28 cellular contexts compared by ENCODE assay signal in the genomic region with DNA sequence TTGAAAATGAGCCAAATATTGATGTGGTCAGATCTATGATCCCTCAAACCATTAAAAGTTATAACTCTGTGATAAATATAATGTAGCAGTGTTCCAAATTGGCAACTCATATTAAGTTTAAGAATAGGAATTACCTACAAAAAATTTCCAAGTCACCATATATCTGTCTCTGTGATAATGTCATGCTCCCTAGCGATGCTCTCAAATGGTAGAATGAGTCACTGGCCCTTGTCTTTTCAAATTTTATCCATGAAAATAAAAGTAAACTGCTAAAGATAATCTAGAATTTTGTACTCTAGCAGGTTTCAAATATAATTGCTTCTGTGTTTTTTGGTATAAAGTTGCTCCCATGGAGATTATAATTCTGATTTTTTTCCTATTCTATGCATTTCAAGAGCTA.
"Had no signal": no experiment of that assay in that cellular context is flagged by ENCODE, and none has a peak within 500 bp of the region (broad histone marks: within the 10 kb centered on the region; RNA-seq: fewer than 3 reads in every experiment).

No MANE protein-coding gene starts in this region.

- H3K27ac ChIP-seq: brain microvascular endothelial cell, colonic mucosa, WERI-Rb-1 had no signal

- H3K4me1 Mint-ChIP-seq: activated T-helper 17 cell treated with anti-CD3 and anti-CD28 coated beads, Interleukin-2, amount 50 U/mL, for 72 hours; T-helper 17 cell had no signal

- H3K4me1 ChIP-seq: colonic mucosa had no signal

- H3K4me3 ChIP-seq: colonic mucosa had no signal

- H3K9me3 ChIP-seq: colonic mucosa had no signal

- H3K4me3 Mint-ChIP-seq: activated B cell treated with CpG ODN at 0.5 μM for 24 hours; activated CD8-positive, alpha-beta T cell treated with anti-CD3 and anti-CD28 coated beads for 36 hours; activated naive CD8-positive, alpha-beta T cell; activated T-cell treated with anti-CD3 and anti-CD28 coated beads, Interleukin-2, amount 50 U/mL, for 4 hours; activated T-helper 17 cell treated with anti-CD3 and anti-CD28 coated beads, Interleukin-2, amount 50 U/mL, for 72 hours; T-helper 17 cell; T-helper 2 cell treated with Interferon-gamma antibody and Interleukin-4, amounts not matched to agents 5 μg/mL and 100 μg/mL, for 36 hours had no signal

- ATAC-seq: activated CD4-positive, CD25-positive, alpha-beta regulatory T cell treated with anti-CD3 and anti-CD28 coated beads, Interleukin-2, amount 50 U/mL, for 24 hours; activated CD8-positive, alpha-beta T cell treated with anti-CD3 and anti-CD28 coated beads for 36 hours; activated T-cell treated with anti-CD3 and anti-CD28 coated beads, Interleukin-2, amount 50 U/mL, for 4 hours; activated T-helper 17 cell treated with anti-CD3 and anti-CD28 coated beads, Interleukin-2, amount 50 U/mL, for 72 hours; esophagus mucosa; T-helper 17 cell had no signal

- DNase-seq: activated B cell treated with CpG ODN at 0.5 μM for 24 hours; activated CD4-positive, alpha-beta T cell treated with anti-CD3 and anti-CD28 coated beads for 48 hours; activated CD4-positive, alpha-beta T cell treated with anti-CD3 and anti-CD28 coated beads, Interleukin-2, amount 50 U/mL, for 1 hour; activated CD4-positive, alpha-beta T cell treated with anti-CD3 and anti-CD28 coated beads, Interleukin-2, amount 50 U/mL, for 48 hours; activated CD8-positive, alpha-beta memory T cell treated with anti-CD3 and anti-CD28 coated beads for 24 hours; activated CD8-positive, alpha-beta T cell treated with anti-CD3 and anti-CD28 coated beads for 36 hours; activated effector memory CD4-positive, alpha-beta T cell treated with Interleukin-2 at 50 U/mL for 16 hours; activated gamma-delta T cell treated with Interleukin-2 at 50 U/mL for 16 hours; activated naive CD4-positive, alpha-beta T cell treated with anti-CD3 and anti-CD28 coated beads, Interleukin-2, amount 50 U/mL, for 16 hours; activated naive CD4-positive, alpha-beta T cell treated with Interleukin-2 at 50 U/mL for 16 hours; activated T-cell treated with anti-CD3 and anti-CD28 coated beads, Interleukin-2, amount 50 U/mL, for 4 hours; amniotic stem cell; anterior cingulate cortex; brain microvascular endothelial cell; caudate nucleus; colonic mucosa; effector CD8-positive, alpha-beta T cell; foreskin fibroblast; glutamatergic neuron; T-helper 1 cell; T-helper 17 cell; T1000; WERI-Rb-1 had no signal

- H3K27me3 ChIP-seq: brain microvascular endothelial cell, colonic mucosa had no signal

- H3K27me3 Mint-ChIP-seq: activated B cell treated with CpG ODN at 0.5 μM for 24 hours; activated CD8-positive, alpha-beta T cell treated with anti-CD3 and anti-CD28 coated beads for 36 hours; activated naive CD8-positive, alpha-beta T cell; activated T-helper 17 cell treated with anti-CD3 and anti-CD28 coated beads, Interleukin-2, amount 50 U/mL, for 72 hours; T-helper 17 cell had no signal

- H3K27ac Mint-ChIP-seq: activated B cell treated with CpG ODN at 0.5 μM for 24 hours; activated CD8-positive, alpha-beta T cell treated with anti-CD3 and anti-CD28 coated beads for 36 hours; activated naive CD8-positive, alpha-beta T cell; activated T-helper 17 cell treated with anti-CD3 and anti-CD28 coated beads, Interleukin-2, amount 50 U/mL, for 72 hours; T-helper 17 cell; T-helper 2 cell treated with Interferon-gamma antibody and Interleukin-4, amounts not matched to agents 5 μg/mL and 100 μg/mL, for 36 hours had no signal

- H3K9me3 Mint-ChIP-seq: activated B cell treated with CpG ODN at 0.5 μM for 24 hours; activated CD8-positive, alpha-beta T cell treated with anti-CD3 and anti-CD28 coated beads for 36 hours; activated T-cell treated with anti-CD3 and anti-CD28 coated beads, Interleukin-2, amount 50 U/mL, for 4 hours; activated T-helper 17 cell treated with anti-CD3 and anti-CD28 coated beads, Interleukin-2, amount 50 U/mL, for 72 hours; T-helper 2 cell treated with Interferon-gamma antibody and Interleukin-4, amounts not matched to agents 5 μg/mL and 100 μg/mL, for 36 hours had no signal

- H3K36me3 Mint-ChIP-seq: activated naive CD8-positive, alpha-beta T cell had no signal

- H3K36me3 ChIP-seq: brain microvascular endothelial cell, colonic mucosa, WERI-Rb-1 had no signal
